12 cellular contexts compared by ENCODE assay signal in genomic region chr1:37096523-37096922, GRCh38.
DNase-seq lines count a peak whose midpoint lies in the region; ATAC-seq and TF ChIP-seq lines count a peak whose summit lies in the region.
"Had no signal": no experiment of that assay in that cellular context is flagged by ENCODE, and none has a peak within 500 bp of the region (broad histone marks: within the 10 kb centered on the region; RNA-seq: fewer than 3 reads in every experiment).

No MANE protein-coding gene starts in this region.

- H3K9me2 ChIP-seq in SU-DHL-6 (replicated peaks; ENCODE audit: insufficient read depth, low read length): no peaks in the 10 kb centered on the region

- no peak for TF ChIP-seq EP300 in suprapubic skin (IDR thresholded peaks at IDR 0.05)

- 70% methylated on average over 6 of the region's 6 CpGs for WGBS in right cardiac atrium
- WGBS in suprapubic skin: 79% methylated on average over 5 of the region's 6 CpGs

- no peaks in the 10 kb centered on the region for H4K20me1 ChIP-seq in SU-DHL-6 (ENCODE audit: low read depth, low read length)

- H3K4me3 ChIP-seq in SU-DHL-6 (ENCODE audit: insufficient read depth, low read length, poor library complexity, severe bottlenecking): no peak overlapping the region
- H3K4me3 ChIP-seq in right atrium auricular region: no peak overlapping the region
- H3K4me3 ChIP-seq in right cardiac atrium (ENCODE audit: low read length): no peak overlapping the region
- no peak overlapping the region for H3K4me3 ChIP-seq in suprapubic skin

- H3K79me2 ChIP-seq in SU-DHL-6 (ENCODE audit: insufficient read depth, low read length): no peaks in the 10 kb centered on the region

- TF ChIP-seq POLR2A in suprapubic skin (IDR thresholded peaks at IDR 0.05): no peak

- intact Hi-C loops in right cardiac atrium (cut with DNase I): no loop called here

- H3K9ac ChIP-seq in SU-DHL-6 (ENCODE audit: low read length): no peak overlapping the region

- peak; percentile 33 for TF ChIP-seq CTCF in SU-DHL-6 (IDR thresholded peaks at IDR 0.05; ENCODE audit: insufficient read depth, low read length, poor library complexity, severe bottlenecking)
- peak; percentile 33 for TF ChIP-seq CTCF in nephron progenitor cell (IDR thresholded peaks at IDR 0.05)
- no peak for TF ChIP-seq CTCF in right atrium auricular region (IDR thresholded peaks at IDR 0.05)
- TF ChIP-seq CTCF in suprapubic skin (IDR thresholded peaks at IDR 0.05): no peak

- H3K9me3 ChIP-seq in SU-DHL-6 (ENCODE audit: insufficient read depth, low read length) (no peaks in the 10 kb centered on the region), right atrium auricular region (no peaks in the 10 kb centered on the region), right cardiac atrium (ENCODE audit: control insufficient read depth, low read length) (no peaks in the 10 kb centered on the region), suprapubic skin (no peaks in the 10 kb centered on the region)

- no peak overlapping the region for H3K27ac Mint-ChIP-seq in nephron progenitor cell
- H3K27ac Mint-ChIP-seq: B cell; nephron; stimulated activated naive B cell treated with anti-CD40 and anti-IgM and Interleukin-4, amounts not matched to agents 10 μg/mL and 1 μg/mL and 100 μg/mL, for 72 hours had no signal

- peaks cover 36% of the 10 kb centered on the region for H3K27me3 Mint-ChIP-seq in nephron progenitor cell (ENCODE audit: low read depth, poor library complexity)

- H3K9me3 Mint-ChIP-seq in nephron progenitor cell: no peaks in the 10 kb centered on the region
- H3K9me3 Mint-ChIP-seq: nephron had no signal

- DNase-seq in NCI-H82 (lab: John Stamatoyannopoulos, UW): peak; percentile 74
- no peak for DNase-seq in NCI-H82 treated with DMSO at 0.1 percent for 48 hours (lab: John Stamatoyannopoulos, UW; ENCODE audit: unreplicated experiment)
- DNase-seq in HT1080 (ENCODE audit: low read depth): peak; percentile 48
- DNase-seq in nephron progenitor cell: no peak
- DNase-seq in right atrium auricular region (ENCODE audit: low spot score): no peak
- DNase-seq in right cardiac atrium: no peak
- no peak for DNase-seq in suprapubic skin (ENCODE audit: low spot score in 2 of 2)
- DNase-seq: activated T-cell treated with anti-CD3 and anti-CD28 coated beads, Interleukin-2, amount 50 U/mL, for 48 hours; stimulated activated naive B cell treated with anti-CD40 and anti-IgM and Interleukin-4, amounts not matched to agents 10 μg/mL and 1 μg/mL and 100 μg/mL, for 72 hours had no signal

- H3K4me1 ChIP-seq in right atrium auricular region (no peaks in the 10 kb centered on the region), right cardiac atrium (ENCODE audit: control insufficient read depth, insufficient read depth, low read length) (no peaks in the 10 kb centered on the region), suprapubic skin (no peaks in the 10 kb centered on the region)

- no peak overlapping the region for H3K27ac ChIP-seq in SU-DHL-6 (ENCODE audit: low read depth, low read length)
- no peak overlapping the region for H3K27ac ChIP-seq in right atrium auricular region
- no peak overlapping the region for H3K27ac ChIP-seq in right cardiac atrium (ENCODE audit: low read length)
- no peak overlapping the region for H3K27ac ChIP-seq in suprapubic skin

- no peak overlapping the region for H3K4me3 Mint-ChIP-seq in nephron progenitor cell
- H3K4me3 Mint-ChIP-seq: B cell; nephron; stimulated activated naive B cell treated with anti-CD40 and anti-IgM and Interleukin-4, amounts not matched to agents 10 μg/mL and 1 μg/mL and 100 μg/mL, for 72 hours had no signal

- no peaks in the 10 kb centered on the region for H3K36me3 Mint-ChIP-seq in nephron progenitor cell (ENCODE audit: low read depth)
- H3K36me3 Mint-ChIP-seq: stimulated activated naive B cell treated with anti-CD40 and anti-IgM and Interleukin-4, amounts not matched to agents 10 μg/mL and 1 μg/mL and 100 μg/mL, for 72 hours had no signal

- no peaks in the 10 kb centered on the region for H3K36me3 ChIP-seq in SU-DHL-6 (ENCODE audit: low read length)
- H3K36me3 ChIP-seq in right atrium auricular region: no peaks in the 10 kb centered on the region
- no peaks in the 10 kb centered on the region for H3K36me3 ChIP-seq in suprapubic skin

- H3K27me3 ChIP-seq in SU-DHL-6 (ENCODE audit: low read length): no peaks in the 10 kb centered on the region
- no peaks in the 10 kb centered on the region for H3K27me3 ChIP-seq in right atrium auricular region
- H3K27me3 ChIP-seq in right cardiac atrium (ENCODE audit: control insufficient read depth, insufficient read depth): no peaks in the 10 kb centered on the region
- peaks cover 30% of the 10 kb centered on the region for H3K27me3 ChIP-seq in suprapubic skin

- H3K4me1 Mint-ChIP-seq in nephron progenitor cell: peaks cover 15% of the 10 kb centered on the region
- H3K4me1 Mint-ChIP-seq: nephron had no signal

- no peak for ATAC-seq in right cardiac atrium

- no peak overlapping the region for H3K4me2 ChIP-seq in SU-DHL-6 (ENCODE audit: low read depth, low read length, poor library complexity, severe bottlenecking)

- no peak overlapping the region for H2AFZ ChIP-seq in SU-DHL-6 (ENCODE audit: low read depth, low read length, severe bottlenecking)

- H3F3A ChIP-seq in SU-DHL-6 (ENCODE audit: insufficient read depth): no peaks in the 10 kb centered on the region

Comparison
In these comparisons a context has a peak if more than half of its experiments do, and no peak if none do; other contexts are left out.
1. DNase-seq: peak in NCI-H82 (single experiment) and HT1080 (single experiment); none in NCI-H82 treated with DMSO at 0.1 percent for 48 hours (single experiment), nephron progenitor cell (single experiment), right atrium auricular region (single experiment), right cardiac atrium (0 of 3) and suprapubic skin (0 of 2).
2. CTCF ChIP-seq: peak in SU-DHL-6 (single experiment) and nephron progenitor cell (single experiment); none in right atrium auricular region (0 of 2) and suprapubic skin (0 of 2).